ENCODE assay signal across 1 cellular context in the genomic region with DNA sequence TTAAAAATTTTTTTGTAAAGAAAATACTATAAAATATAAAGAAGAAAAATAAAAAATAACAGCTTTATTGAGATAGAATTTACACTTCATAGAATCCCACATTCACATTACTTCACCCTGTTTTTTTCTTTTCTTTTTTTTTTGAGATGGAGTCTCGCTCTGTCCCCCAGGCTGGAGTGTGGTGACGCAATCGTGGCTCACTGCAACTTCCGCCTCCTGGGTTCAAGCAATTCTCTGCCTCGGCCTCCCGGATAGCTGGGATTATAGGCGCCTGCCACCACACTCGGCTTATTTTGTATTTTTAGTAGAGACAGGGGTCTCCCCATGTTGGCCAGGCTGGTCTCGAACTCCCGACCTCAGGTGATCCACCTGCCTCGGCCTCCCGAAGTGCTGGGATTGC.
TF ChIP-seq lines count a peak whose summit lies in the region.

No MANE protein-coding gene starts in this region.

TF ChIP-seq in HCT116, 20 proteins besides CTCF, POLR2A, EP300 and RAD21:
- TF ChIP-seq CEBPB (IDR thresholded peaks at IDR 0.05; ENCODE audit: low read depth) = peak; percentile 45; the same call in 1 of the 2 replicates
